Comparison of ENCODE assay signal across 10 cellular contexts in genomic region chr7:1669486-1669951, GRCh38. TPM values are rescaled to one million over a fixed set of nuclear protein-coding genes. Genes with fewer than 3 reads are reported as not detected.
A peak's percentile ranks its signal among the peaks of the same experiment; 100 is the strongest.
DNase-seq lines count a peak whose midpoint lies in the region; ATAC-seq and TF ChIP-seq lines count a peak whose summit lies in the region.
"Had no signal": no experiment of that assay in that cellular context is flagged by ENCODE, and none has a peak within 500 bp of the region (broad histone marks: within the 10 kb centered on the region; RNA-seq: fewer than 3 reads in every experiment).

No MANE protein-coding gene starts in this region.

- H3K27me3 ChIP-seq in left ventricle myocardium inferior (ENCODE audit: low read depth), result peaks cover 91% of the 10 kb centered on the region

- DNase-seq in GM13976 (ENCODE audit: low spot score), result peak; percentile 54
- DNase-seq in NCI-H82 (lab: John Stamatoyannopoulos, UW), result peak; percentile 90
- DNase-seq in left ventricle myocardium inferior, result no peak
- DNase-seq in retina, result peak; percentile 85
- DNase-seq in NCI-H146 treated with DMSO at 0.1 percent for 48 hours (lab: John Stamatoyannopoulos, UW; ENCODE audit: unreplicated experiment), result no peak
- DNase-seq in central memory CD4-positive, alpha-beta T cell, result no peak
- DNase-seq: KBM-7, substantia nigra had no signal

- H3K36me3 ChIP-seq in left ventricle myocardium inferior, result no peaks in the 10 kb centered on the region

- peak overlapping the region; percentile 73 for H3K4me3 ChIP-seq in left ventricle myocardium inferior

- peaks cover 66% of the 10 kb centered on the region for H3K4me1 ChIP-seq in left ventricle myocardium inferior

- ATAC-seq in GM18909 (IDR thresholded peaks at IDR 0.05; ENCODE audit: poor library complexity, unreplicated experiment) (no peak), GM18867 (IDR thresholded peaks at IDR 0.05; ENCODE audit: unreplicated experiment) (no peak)

- intact Hi-C loops in left ventricle myocardium inferior (cut with micrococcal nuclease), result no loop called here

- TF ChIP-seq CTCF in GM13976 (IDR thresholded peaks at IDR 0.05; ENCODE audit: borderline replicate concordance, control extremely low read depth, extremely low read depth, insufficient read depth, missing control alignments), result no peak
- no peak for TF ChIP-seq CTCF in left ventricle myocardium inferior (IDR thresholded peaks at IDR 0.05; ENCODE audit: borderline replicate concordance)

- peak overlapping the region; percentile 87 for H3K27ac ChIP-seq in left ventricle myocardium inferior (replicated peaks)

- no peaks in the 10 kb centered on the region for H3K9me3 ChIP-seq in left ventricle myocardium inferior (replicated peaks)

- in situ Hi-C loops in GM13976 (cut with MboI; ENCODE audit: low sequenced_read_pairs, unreplicated experiment), result no loop called here

RNA-seq across cellular contexts. Expression of gene ELFN1, which starts 0.6 kb away (rescaled TPM):
- total RNA-seq in left ventricle myocardium inferior, result 10.5 TPM

Comparison
In these comparisons a context has a peak if more than half of its experiments do, and no peak if none do; other contexts are left out.
1. DNase-seq: peak in GM13976 (single experiment), NCI-H82 (single experiment) and retina (single experiment); none in left ventricle myocardium inferior (single experiment), NCI-H146 treated with DMSO at 0.1 percent for 48 hours (single experiment) and central memory CD4-positive, alpha-beta T cell (single experiment).